In genomic region chr11:117188620-117189081, GRCh38 we compare ENCODE assay signal across 19 cellular contexts. TPM values are rescaled to one million over a fixed set of nuclear protein-coding genes. Genes with fewer than 3 reads are reported as not detected.
A peak's percentile ranks its signal among the peaks of the same experiment; 100 is the strongest.
DNase-seq lines count a peak whose midpoint lies in the region; ATAC-seq, FAIRE-seq and TF ChIP-seq lines count a peak whose summit lies in the region.
"Had no signal": no experiment of that assay in that cellular context is flagged by ENCODE, and none has a peak within 500 bp of the region (broad histone marks: within the 10 kb centered on the region; RNA-seq: fewer than 3 reads in every experiment).

No MANE protein-coding gene starts in this region.

- H3K36me3 ChIP-seq in right lobe of liver (peaks cover 0 to 71% (median 25%) of the 10 kb centered on the region in 4 donors), HepG2 (replicated peaks in 1 of 2; ENCODE audit: control insufficient read depth in 1 of 2, insufficient read depth in 2 of 2, low read length in 2 of 2) (peaks cover 8 to 21% of the 10 kb centered on the region in 2 experiments; a peak in 4 of 5 replicates)

- no TSS peak for BruUV-seq in HepG2 (replicated peaks; lab: Mats Ljungman, UMichigan)

- H2AFZ ChIP-seq in HepG2 (ENCODE audit: low read length), result no peak overlapping the region

- no peaks in the 10 kb centered on the region for H4K20me1 ChIP-seq in HepG2 (ENCODE audit: insufficient read depth, low read length)

- intact Hi-C loops in right lobe of liver (cut with DNase I) (no loop called here), HepG2 (cut with micrococcal nuclease; ENCODE audit: unreplicated experiment) (no loop called here), cardiac septum (cut with DNase I) (no loop called here)

- in situ Hi-C loops in HepG2 (cut with HindIII; ENCODE audit: extremely low pct_ligation_motif_present, low pct_unique_long_range_greater_than_20kb), result no loop called here

- no peak for FAIRE-seq in HepG2 (lab: Jason Lieb, UNC)
- FAIRE-seq: K562 had no signal

- TF ChIP-seq POLR2A in right lobe of liver (IDR thresholded peaks at IDR 0.05) (no peak), HepG2 (IDR thresholded peaks at IDR 0.05; ENCODE audit: insufficient read depth in 1 of 2, low read depth in 2 of 2, low read length in 2 of 2) (no peak)

- H3K4me3 ChIP-seq in right lobe of liver, result no peak overlapping the region
- H3K4me3 ChIP-seq in HepG2 (replicated peaks in 1 of 3; ENCODE audit: insufficient read depth in 1 of 3, low read depth in 2 of 3, low read length in 3 of 3), result no peak overlapping the region
- H3K4me3 ChIP-seq: gastrocnemius medialis, K562 had no signal

- no peaks in the 10 kb centered on the region for H3K79me2 ChIP-seq in HepG2 (ENCODE audit: insufficient read depth, low read length)

- H3K4me1 ChIP-seq in right lobe of liver (no peaks in the 10 kb centered on the region), HepG2 (ENCODE audit: insufficient read depth, low read length) (peaks cover 20% of the 10 kb centered on the region)

- TF ChIP-seq RAD21 in HepG2 (CRISPR knock-in tag; IDR thresholded peaks at IDR 0.05), result no peak

- peak in 2 of 3 donors; percentile 38 to 62 for DNase-seq in right lobe of liver
- DNase-seq in HepG2 (ENCODE audit: low spot score), result no peak
- peak; percentile 71 for DNase-seq in cardiac septum (ENCODE audit: low spot score)
- DNase-seq in omental fat pad (ENCODE audit: low spot score), result peak; percentile 22
- no peak for DNase-seq in NCI-H128 (lab: John Stamatoyannopoulos, UW; ENCODE audit: unreplicated experiment)
- DNase-seq in OCI-M1 (lab: John Stamatoyannopoulos, UW), result no peak
- no peak for DNase-seq in HEK293T (ENCODE audit: extremely low spot score)
- DNase-seq: ACHN; activated CD8-positive, alpha-beta T cell treated with anti-CD3 and anti-CD28 coated beads for 36 hours; activated T-cell treated with anti-CD3 and anti-CD28 coated beads, Interleukin-2, amount 50 U/mL, for 72 hours; NCI-H2081 treated with DMSO at 0.1 percent for 48 hours; NCI-H524; SHP77 treated with DMSO at 0.1 percent for 48 hours; WERI-Rb-1 had no signal

- 62% methylated on average over 4 of the region's 20 CpGs for WGBS in right lobe of liver (ENCODE audit: insufficient coverage, low coverage, low lambda C conversion rate, missing lambda C conversion rate)
- WGBS in HepG2 (ENCODE audit: low lambda C conversion rate), result 83% methylated on average over 16 of the region's 20 CpGs

- no peak overlapping the region for H3K4me2 ChIP-seq in HepG2 (ENCODE audit: low read depth, low read length)

- CTCF ChIA-PET in HepG2 (lab: Yijun Ruan, JAX; ENCODE audit: low intra/inter-chr PET ratio, low total read pairs), result no interaction called here
- CTCF ChIA-PET in HEK293T (lab: Yijun Ruan, JAX), result no interaction called here

- TF ChIP-seq CTCF in right lobe of liver (IDR thresholded peaks at IDR 0.05) (no peak), HepG2 (CRISPR knock-in tag; IDR thresholded peaks at IDR 0.05) (no peak), omental fat pad (IDR thresholded peaks at IDR 0.05) (no peak)

- POLR2A ChIA-PET in HepG2 (lab: Yijun Ruan, JAX), result no interaction called here
- POLR2A ChIA-PET in HEK293T (lab: Yijun Ruan, JAX), result no interaction called here

- H3K9me3 ChIP-seq in right lobe of liver (no peaks in the 10 kb centered on the region), HepG2 (ENCODE audit: low read length) (no peaks in the 10 kb centered on the region)
- H3K9me3 ChIP-seq: gastrocnemius medialis had no signal

- H3K27me3 ChIP-seq in right lobe of liver, result no peaks in the 10 kb centered on the region
- no peaks in the 10 kb centered on the region for H3K27me3 ChIP-seq in HepG2 (ENCODE audit: control insufficient read depth in 1 of 2, insufficient read depth in 2 of 2, low read length in 2 of 2)
- H3K27me3 ChIP-seq: gastrocnemius medialis had no signal

- H3K27ac ChIP-seq in right lobe of liver (no peak overlapping the region), HepG2 (ENCODE audit: extremely low read length, insufficient read depth, low read length) (no peak overlapping the region)
- H3K27ac ChIP-seq: gastrocnemius medialis, WERI-Rb-1 had no signal

- ATAC-seq in right lobe of liver, result peak; percentile 34 to 59 (median 48)
- ATAC-seq in HepG2, result no peak
- ATAC-seq in omental fat pad (ENCODE audit: low FRiP score), result no peak
- ATAC-seq in GM19455 (IDR thresholded peaks at IDR 0.05; ENCODE audit: unreplicated experiment), result no peak
- ATAC-seq: activated CD8-positive, alpha-beta T cell treated with anti-CD3 and anti-CD28 coated beads for 36 hours; activated T-cell treated with anti-CD3 and anti-CD28 coated beads, Interleukin-2, amount 50 U/mL, for 72 hours; CD8-positive, alpha-beta T cell; K562; natural killer cell treated with Interleukin-12 subunit alpha and Interleukin-12 subunit beta and Interleukin-15 and Interleukin-18, amount 100 ng/mL, for 72 hours had no signal

- no peak overlapping the region for H3K9ac ChIP-seq in HepG2 (ENCODE audit: insufficient read depth, low read depth, low read length)

- no peak for TF ChIP-seq EP300 in HepG2 (IDR thresholded peaks at IDR 0.05; ENCODE audit: low read depth in 2 of 2, low read length in 2 of 2)
- TF ChIP-seq EP300 in HepG2 (CRISPR knock-in tag; IDR thresholded peaks at IDR 0.05; ENCODE audit: borderline replicate concordance), result no peak

RNA-seq across cellular contexts. Expression of gene SIDT2, which starts 10.1 kb away (rescaled TPM):
- total RNA-seq in right lobe of liver (10 to 100 TPM; 24.6 to 49.9 (median 35.5) TPM), HepG2 (2016; rRNA removed; fragmentation: Illumina TruSeq; extraction: Trizol) (6.8 and 11.5 TPM in 2 replicates), cardiac septum (25.3 TPM), omental fat pad (100 to 1,000 TPM in 1 of 4 donors, 10 to 100 TPM in 3; 63.4 to 101 (median 81.1) TPM)
- total RNA-seq in HepG2 (2016; cell fraction: cytosol; rRNA removed; fragmentation: Illumina TruSeq; extraction: Trizol; ENCODE audit: low read depth), result 8.7 and 10.3 TPM in 2 replicates
- 6.4 and 12.0 TPM in 2 replicates for total RNA-seq in HepG2 (2016; cell fraction: insoluble cytoplasmic fraction; rRNA removed; fragmentation: Illumina TruSeq; extraction: Trizol)
- 8.6 and 9.5 TPM in 2 replicates for total RNA-seq in HepG2 (2016; cell fraction: membrane; rRNA removed; fragmentation: Illumina TruSeq; extraction: Trizol)
- 15.6 and 17.2 TPM in 2 replicates for total RNA-seq in HepG2 (2016; cell fraction: nucleus; rRNA removed; fragmentation: Illumina TruSeq; extraction: Trizol)
- polyA plus RNA-seq in HepG2 (2011; rRNA removed), result 26.8 and 28.0 TPM in 2 replicates
- polyA plus RNA-seq in HepG2 (2011; cell fraction: cytosol; rRNA removed), result 10.5 and 14.3 TPM in 2 replicates
- polyA plus RNA-seq in HepG2 (2011; cell fraction: nucleus; rRNA removed), result 82.0 and 109 TPM in 2 replicates
- polyA plus RNA-seq in HepG2 (2012), result 15.1 and 15.4 TPM in 2 replicates
- 1.9 and 2.2 TPM in 2 replicates for polyA plus RNA-seq in HepG2 (2016; cell fraction: cytosol; fragmentation: Illumina TruSeq; extraction: Trizol; ENCODE audit: low read depth)
- 7.8 and 8.9 TPM in 2 replicates for polyA plus RNA-seq in HepG2 (2016; cell fraction: insoluble cytoplasmic fraction; fragmentation: Illumina TruSeq; extraction: Trizol; ENCODE audit: low read depth)
- 6.0 and 6.6 TPM in 2 replicates for polyA plus RNA-seq in HepG2 (2016; cell fraction: membrane; fragmentation: Illumina TruSeq; extraction: Trizol; ENCODE audit: low read depth)
- polyA plus RNA-seq in HepG2 (2016; cell fraction: nucleus; fragmentation: Illumina TruSeq; extraction: Trizol; ENCODE audit: insufficient read depth, low read depth), result 24.9 and 26.7 TPM in 2 replicates
- polyA minus RNA-seq in HepG2 (2011; rRNA and poly(A)+ RNA removed; ENCODE audit: low replicate concordance), result 25.1 and 71.4 TPM in 2 replicates
- polyA minus RNA-seq in HepG2 (2011; cell fraction: cytosol; rRNA and poly(A)+ RNA removed), result 11.7 and 19.1 TPM in 2 replicates
- 32.3 and 34.8 TPM in 2 replicates for polyA minus RNA-seq in HepG2 (2011; cell fraction: nucleus; rRNA and poly(A)+ RNA removed)

RNA-seq across cellular contexts. Expression of gene TAGLN, which starts 10.5 kb away (rescaled TPM):
- total RNA-seq in right lobe of liver (100 to 1,000 TPM in 4 of 6 experiments, 10 to 100 TPM in 2; 41.2 to 158 (median 112) TPM), HepG2 (2016; rRNA removed; fragmentation: Illumina TruSeq; extraction: Trizol) (75.4 and 93.7 TPM in 2 replicates), cardiac septum (317 TPM), omental fat pad (1,000 to 10,000 TPM in 1 of 4 donors, 100 to 1,000 TPM in 3; 731 to 1,161 (median 827) TPM)
- 15.8 and 16.5 TPM in 2 replicates for total RNA-seq in HepG2 (2016; cell fraction: cytosol; rRNA removed; fragmentation: Illumina TruSeq; extraction: Trizol; ENCODE audit: low read depth)
- total RNA-seq in HepG2 (2016; cell fraction: insoluble cytoplasmic fraction; rRNA removed; fragmentation: Illumina TruSeq; extraction: Trizol), result 83.7 and 102 TPM in 2 replicates
- total RNA-seq in HepG2 (2016; cell fraction: membrane; rRNA removed; fragmentation: Illumina TruSeq; extraction: Trizol), result 20.1 and 22.3 TPM in 2 replicates
- total RNA-seq in HepG2 (2016; cell fraction: nucleus; rRNA removed; fragmentation: Illumina TruSeq; extraction: Trizol), result 36.8 and 37.1 TPM in 2 replicates
- 12.6 and 14.1 TPM in 2 replicates for polyA plus RNA-seq in HepG2 (2011; rRNA removed)
- polyA plus RNA-seq in HepG2 (2011; cell fraction: cytosol; rRNA removed), result 11.6 and 11.8 TPM in 2 replicates
- polyA plus RNA-seq in HepG2 (2011; cell fraction: nucleus; rRNA removed), result 25.0 and 34.5 TPM in 2 replicates
- 3.6 and 5.8 TPM in 2 replicates for polyA plus RNA-seq in HepG2 (2012)
- polyA plus RNA-seq in HepG2 (2016; cell fraction: cytosol; fragmentation: Illumina TruSeq; extraction: Trizol; ENCODE audit: low read depth), result 19.4 and 20.0 TPM in 2 replicates
- 110 TPM in 2 replicates for polyA plus RNA-seq in HepG2 (2016; cell fraction: insoluble cytoplasmic fraction; fragmentation: Illumina TruSeq; extraction: Trizol; ENCODE audit: low read depth)
- 20.4 and 20.8 TPM in 2 replicates for polyA plus RNA-seq in HepG2 (2016; cell fraction: membrane; fragmentation: Illumina TruSeq; extraction: Trizol; ENCODE audit: low read depth)
- 55.4 and 61.9 TPM in 2 replicates for polyA plus RNA-seq in HepG2 (2016; cell fraction: nucleus; fragmentation: Illumina TruSeq; extraction: Trizol; ENCODE audit: insufficient read depth, low read depth)
- polyA minus RNA-seq in HepG2 (2011; rRNA and poly(A)+ RNA removed; ENCODE audit: low replicate concordance), result 1.5 and 8.0 TPM in 2 replicates
- polyA minus RNA-seq in HepG2 (2011; cell fraction: cytosol; rRNA and poly(A)+ RNA removed), result 2.4 and 3.3 TPM in 2 replicates
- 5.0 and 7.5 TPM in 2 replicates for polyA minus RNA-seq in HepG2 (2011; cell fraction: nucleus; rRNA and poly(A)+ RNA removed)

RNA-seq across cellular contexts. Expression of gene PCSK7, which starts 43.2 kb away (rescaled TPM):
- total RNA-seq in right lobe of liver, result 10 to 100 TPM; 19.3 to 28.5 (median 25.8) TPM
- 6.8 and 13.8 TPM in 2 replicates for total RNA-seq in HepG2 (2016; rRNA removed; fragmentation: Illumina TruSeq; extraction: Trizol)
- 7.8 and 8.9 TPM in 2 replicates for total RNA-seq in HepG2 (2016; cell fraction: cytosol; rRNA removed; fragmentation: Illumina TruSeq; extraction: Trizol; ENCODE audit: low read depth)
- total RNA-seq in HepG2 (2016; cell fraction: insoluble cytoplasmic fraction; rRNA removed; fragmentation: Illumina TruSeq; extraction: Trizol), result 8.1 and 12.0 TPM in 2 replicates
- total RNA-seq in HepG2 (2016; cell fraction: membrane; rRNA removed; fragmentation: Illumina TruSeq; extraction: Trizol), result 6.1 and 6.3 TPM in 2 replicates
- total RNA-seq in HepG2 (2016; cell fraction: nucleus; rRNA removed; fragmentation: Illumina TruSeq; extraction: Trizol), result 16.5 and 17.3 TPM in 2 replicates
- 13.4 and 14.4 TPM in 2 replicates for polyA plus RNA-seq in HepG2 (2011; rRNA removed)
- polyA plus RNA-seq in HepG2 (2011; cell fraction: cytosol; rRNA removed), result 6.8 and 10.0 TPM in 2 replicates
- polyA plus RNA-seq in HepG2 (2011; cell fraction: nucleus; rRNA removed), result 63.6 and 86.3 TPM in 2 replicates
- polyA plus RNA-seq in HepG2 (2012), result 4.8 and 7.7 TPM in 2 replicates
- polyA plus RNA-seq in HepG2 (2016; cell fraction: cytosol; fragmentation: Illumina TruSeq; extraction: Trizol; ENCODE audit: low read depth), result 1.6 and 1.8 TPM in 2 replicates
- polyA plus RNA-seq in HepG2 (2016; cell fraction: insoluble cytoplasmic fraction; fragmentation: Illumina TruSeq; extraction: Trizol; ENCODE audit: low read depth), result 7.1 and 8.6 TPM in 2 replicates
- polyA plus RNA-seq in HepG2 (2016; cell fraction: membrane; fragmentation: Illumina TruSeq; extraction: Trizol; ENCODE audit: low read depth), result 3.0 and 4.2 TPM in 2 replicates
- 59.8 and 63.8 TPM in 2 replicates for polyA plus RNA-seq in HepG2 (2016; cell fraction: nucleus; fragmentation: Illumina TruSeq; extraction: Trizol; ENCODE audit: insufficient read depth, low read depth)
- polyA minus RNA-seq in HepG2 (2011; rRNA and poly(A)+ RNA removed; ENCODE audit: low replicate concordance), result 16.5 and 37.7 TPM in 2 replicates
- polyA minus RNA-seq in HepG2 (2011; cell fraction: cytosol; rRNA and poly(A)+ RNA removed), result 3.3 and 6.0 TPM in 2 replicates
- 13.0 and 13.4 TPM in 2 replicates for polyA minus RNA-seq in HepG2 (2011; cell fraction: nucleus; rRNA and poly(A)+ RNA removed)
- 45.5 TPM for total RNA-seq in cardiac septum
- total RNA-seq in omental fat pad, result 10 to 100 TPM; 39.8 to 78.1 (median 50.0) TPM

RNA-seq across cellular contexts. Expression of gene RNF214, which starts 43.8 kb away (rescaled TPM):
- 1 to 10 TPM; 5.6 to 9.4 (median 7.3) TPM for total RNA-seq in right lobe of liver
- 10.7 and 12.4 TPM in 2 replicates for total RNA-seq in HepG2 (2016; rRNA removed; fragmentation: Illumina TruSeq; extraction: Trizol)
- total RNA-seq in HepG2 (2016; cell fraction: cytosol; rRNA removed; fragmentation: Illumina TruSeq; extraction: Trizol; ENCODE audit: low read depth), result 4.7 and 5.5 TPM in 2 replicates
- 10.0 and 10.5 TPM in 2 replicates for total RNA-seq in HepG2 (2016; cell fraction: insoluble cytoplasmic fraction; rRNA removed; fragmentation: Illumina TruSeq; extraction: Trizol)
- total RNA-seq in HepG2 (2016; cell fraction: membrane; rRNA removed; fragmentation: Illumina TruSeq; extraction: Trizol), result 8.0 and 9.2 TPM in 2 replicates
- 11.2 and 11.4 TPM in 2 replicates for total RNA-seq in HepG2 (2016; cell fraction: nucleus; rRNA removed; fragmentation: Illumina TruSeq; extraction: Trizol)
- polyA plus RNA-seq in HepG2 (2011; rRNA removed), result 12.6 and 12.8 TPM in 2 replicates
- 5.0 and 8.9 TPM in 2 replicates for polyA plus RNA-seq in HepG2 (2011; cell fraction: cytosol; rRNA removed)
- 20.8 and 21.2 TPM in 2 replicates for polyA plus RNA-seq in HepG2 (2011; cell fraction: nucleus; rRNA removed)
- 9.1 and 10.6 TPM in 2 replicates for polyA plus RNA-seq in HepG2 (2012)
- polyA plus RNA-seq in HepG2 (2016; cell fraction: cytosol; fragmentation: Illumina TruSeq; extraction: Trizol; ENCODE audit: low read depth), result 2.7 and 3.1 TPM in 2 replicates
- polyA plus RNA-seq in HepG2 (2016; cell fraction: insoluble cytoplasmic fraction; fragmentation: Illumina TruSeq; extraction: Trizol; ENCODE audit: low read depth), result 10.6 and 13.7 TPM in 2 replicates
- 4.7 and 5.8 TPM in 2 replicates for polyA plus RNA-seq in HepG2 (2016; cell fraction: membrane; fragmentation: Illumina TruSeq; extraction: Trizol; ENCODE audit: low read depth)
- polyA plus RNA-seq in HepG2 (2016; cell fraction: nucleus; fragmentation: Illumina TruSeq; extraction: Trizol; ENCODE audit: insufficient read depth, low read depth), result 26.2 and 27.4 TPM in 2 replicates
- 20.7 and 43.7 TPM in 2 replicates for polyA minus RNA-seq in HepG2 (2011; rRNA and poly(A)+ RNA removed; ENCODE audit: low replicate concordance)
- 10.5 and 12.9 TPM in 2 replicates for polyA minus RNA-seq in HepG2 (2011; cell fraction: cytosol; rRNA and poly(A)+ RNA removed)
- polyA minus RNA-seq in HepG2 (2011; cell fraction: nucleus; rRNA and poly(A)+ RNA removed), result 18.7 and 20.5 TPM in 2 replicates
- total RNA-seq in cardiac septum, result 27.6 TPM
- total RNA-seq in omental fat pad, result 10 to 100 TPM in 2 of 4 donors, 1 to 10 TPM in 2; 7.7 to 12.1 (median 9.8) TPM

RNA-seq across cellular contexts. Expression of gene PAFAH1B2, which starts 44.6 kb away (rescaled TPM):
- total RNA-seq in right lobe of liver (10 to 100 TPM; 22.2 to 39.1 (median 29.3) TPM), HepG2 (2016; rRNA removed; fragmentation: Illumina TruSeq; extraction: Trizol) (104 and 178 TPM in 2 replicates), cardiac septum (68.9 TPM), omental fat pad (100 to 1,000 TPM in 2 of 4 donors, 10 to 100 TPM in 2; 76.0 to 108 (median 98.6) TPM)
- total RNA-seq in HepG2 (2016; cell fraction: cytosol; rRNA removed; fragmentation: Illumina TruSeq; extraction: Trizol; ENCODE audit: low read depth), result 34.4 and 37.3 TPM in 2 replicates
- total RNA-seq in HepG2 (2016; cell fraction: insoluble cytoplasmic fraction; rRNA removed; fragmentation: Illumina TruSeq; extraction: Trizol), result 107 and 164 TPM in 2 replicates
- 37.1 and 43.1 TPM in 2 replicates for total RNA-seq in HepG2 (2016; cell fraction: membrane; rRNA removed; fragmentation: Illumina TruSeq; extraction: Trizol)
- total RNA-seq in HepG2 (2016; cell fraction: nucleus; rRNA removed; fragmentation: Illumina TruSeq; extraction: Trizol), result 42.3 and 46.9 TPM in 2 replicates
- 27.0 and 28.8 TPM in 2 replicates for polyA plus RNA-seq in HepG2 (2011; rRNA removed)
- 21.8 and 24.3 TPM in 2 replicates for polyA plus RNA-seq in HepG2 (2011; cell fraction: cytosol; rRNA removed)
- 15.1 and 15.4 TPM in 2 replicates for polyA plus RNA-seq in HepG2 (2011; cell fraction: nucleus; rRNA removed)
- polyA plus RNA-seq in HepG2 (2012), result 23.9 and 26.9 TPM in 2 replicates
- polyA plus RNA-seq in HepG2 (2016; cell fraction: cytosol; fragmentation: Illumina TruSeq; extraction: Trizol; ENCODE audit: low read depth), result 2.7 and 3.0 TPM in 2 replicates
- 70.7 and 75.2 TPM in 2 replicates for polyA plus RNA-seq in HepG2 (2016; cell fraction: insoluble cytoplasmic fraction; fragmentation: Illumina TruSeq; extraction: Trizol; ENCODE audit: low read depth)
- polyA plus RNA-seq in HepG2 (2016; cell fraction: membrane; fragmentation: Illumina TruSeq; extraction: Trizol; ENCODE audit: low read depth), result 12.5 and 14.8 TPM in 2 replicates
- 26.9 and 30.3 TPM in 2 replicates for polyA plus RNA-seq in HepG2 (2016; cell fraction: nucleus; fragmentation: Illumina TruSeq; extraction: Trizol; ENCODE audit: insufficient read depth, low read depth)
- polyA minus RNA-seq in HepG2 (2011; rRNA and poly(A)+ RNA removed; ENCODE audit: low replicate concordance), result 84.0 and 119 TPM in 2 replicates
- 68.8 and 69.8 TPM in 2 replicates for polyA minus RNA-seq in HepG2 (2011; cell fraction: cytosol; rRNA and poly(A)+ RNA removed)
- 42.0 and 56.1 TPM in 2 replicates for polyA minus RNA-seq in HepG2 (2011; cell fraction: nucleus; rRNA and poly(A)+ RNA removed)

Comparison
In these comparisons a context has a peak if more than half of its experiments do, and no peak if none do; other contexts are left out.
1. ATAC-seq: peak in right lobe of liver (4 of 4); none in HepG2 (single experiment), omental fat pad (single experiment) and GM19455 (single experiment).
2. DNase-seq: peak in right lobe of liver (2 of 3), cardiac septum (single experiment) and omental fat pad (single experiment); none in HepG2 (single experiment), NCI-H128 (single experiment), OCI-M1 (single experiment) and HEK293T (single experiment).